ENCODE assay signal across 1 cellular context in the genomic region with DNA sequence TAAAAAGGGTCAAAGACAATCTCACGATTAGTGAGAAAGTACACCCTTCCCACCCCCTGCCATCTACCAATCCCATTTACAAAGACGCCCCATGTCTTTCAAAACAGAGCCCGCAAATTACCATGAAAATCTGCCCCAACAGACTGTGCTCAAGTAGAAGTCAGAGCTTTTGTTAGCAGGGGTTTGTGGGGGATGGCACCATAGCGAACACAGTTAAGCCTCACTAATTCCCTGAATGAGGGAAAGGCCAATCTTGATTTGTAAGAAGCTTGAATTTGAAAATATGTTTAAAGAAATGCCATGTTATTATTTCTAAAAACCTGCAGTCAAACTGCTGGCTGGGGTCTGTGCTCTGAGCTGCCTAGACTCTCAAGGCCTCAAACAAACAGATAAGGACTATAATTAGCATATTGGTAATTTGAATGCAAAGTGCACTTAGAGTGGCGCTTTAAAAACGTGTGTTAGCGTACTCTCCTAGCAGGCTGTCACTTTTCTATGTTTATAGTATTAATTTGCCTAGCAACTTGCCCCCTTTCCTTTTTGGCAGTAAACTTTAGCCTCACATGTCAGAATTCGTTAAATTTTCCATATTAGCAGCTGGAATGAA.
TF ChIP-seq lines count a peak whose summit lies in the region.

No MANE protein-coding gene starts in this region.

TF ChIP-seq in H1, 55 proteins besides CTCF, POLR2A, EP300 and RAD21:
- no peak for TF ChIP-seq SP4 (IDR thresholded peaks at IDR 0.05; ENCODE audit: low read length)
- no peak for TF ChIP-seq RFX5 (IDR thresholded peaks at IDR 0.05; ENCODE audit: borderline replicate concordance, low read depth, low read length)
- no peak for TF ChIP-seq SAP30 (IDR thresholded peaks at IDR 0.05; ENCODE audit: insufficient read depth, insufficient replicate concordance, low read length)
- TF ChIP-seq KDM5A (IDR thresholded peaks at IDR 0.05; ENCODE audit: low read length), result no peak
- TF ChIP-seq, protein P1, sequence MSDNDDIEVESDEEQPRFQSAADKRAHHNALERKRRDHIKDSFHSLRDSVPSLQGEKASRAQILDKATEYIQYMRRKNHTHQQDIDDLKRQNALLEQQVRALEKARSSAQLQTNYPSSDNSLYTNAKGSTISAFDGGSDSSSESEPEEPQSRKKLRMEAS (IDR thresholded peaks at IDR 0.05), result no peak
- TF ChIP-seq JUN (IDR thresholded peaks at IDR 0.05; ENCODE audit: low read depth, low read length), result no peak
- TF ChIP-seq TAF7 (optimal IDR thresholded peaks at IDR 0.05; ENCODE audit: borderline replicate concordance, low read depth, low read length), result no peak
- TF ChIP-seq CEBPB (IDR thresholded peaks at IDR 0.05; ENCODE audit: low read depth, low read length), result no peak
- no peak for TF ChIP-seq ZNF274 (IDR thresholded peaks at IDR 0.05; ENCODE audit: borderline replicate concordance, extremely low read depth, low read length)
- no peak for TF ChIP-seq TEAD4 (IDR thresholded peaks at IDR 0.05; ENCODE audit: low read depth, low read length)
- no peak for TF ChIP-seq RNF2 (IDR thresholded peaks at IDR 0.05; ENCODE audit: borderline replicate concordance, low read depth, low read length, missing control alignments, poor library complexity, severe bottlenecking)
- TF ChIP-seq, protein P2, sequence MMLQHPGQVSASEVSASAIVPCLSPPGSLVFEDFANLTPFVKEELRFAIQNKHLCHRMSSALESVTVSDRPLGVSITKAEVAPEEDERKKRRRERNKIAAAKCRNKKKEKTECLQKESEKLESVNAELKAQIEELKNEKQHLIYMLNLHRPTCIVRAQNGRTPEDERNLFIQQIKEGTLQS (IDR thresholded peaks at IDR 0.05; ENCODE audit: insufficient read depth, low read depth, low read length), result no peak
- 0 out of 2 replicates have a peak, but pooled peaks have one; percentile 10 for TF ChIP-seq SP1 (IDR thresholded peaks at IDR 0.05; ENCODE audit: low read depth, low read length)
- no peak for TF ChIP-seq TAF1 (IDR thresholded peaks at IDR 0.05; ENCODE audit: low read depth, low read length)
- TF ChIP-seq BCL11A (IDR thresholded peaks at IDR 0.05; ENCODE audit: low read depth in 2 of 2, low read length in 2 of 2), result no peak
- TF ChIP-seq RXRA (IDR thresholded peaks at IDR 0.05; ENCODE audit: insufficient read depth, low read depth, low read length), result no peak
- TF ChIP-seq KDM4A (IDR thresholded peaks at IDR 0.05; ENCODE audit: low read depth, low read length, severe bottlenecking), result no peak
- TF ChIP-seq, protein P3, sequence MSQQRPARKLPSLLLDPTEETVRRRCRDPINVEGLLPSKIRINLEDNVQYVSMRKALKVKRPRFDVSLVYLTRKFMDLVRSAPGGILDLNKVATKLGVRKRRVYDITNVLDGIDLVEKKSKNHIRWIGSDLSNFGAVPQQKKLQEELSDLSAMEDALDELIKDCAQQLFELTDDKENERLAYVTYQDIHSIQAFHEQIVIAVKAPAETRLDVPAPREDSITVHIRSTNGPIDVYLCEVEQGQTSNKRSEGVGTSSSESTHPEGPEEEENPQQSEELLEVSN (IDR thresholded peaks at IDR 0.05), result no peak
- 0 out of 4 replicates have a peak, but pooled peaks of 1 of the 2 experiments have one; percentile 32 for TF ChIP-seq HDAC2 (IDR thresholded peaks at IDR 0.05; ENCODE audit: borderline replicate concordance in 1 of 2, low read depth in 2 of 2, low read length in 2 of 2)
- no peak for TF ChIP-seq SIX5 (IDR thresholded peaks at IDR 0.05; ENCODE audit: low read depth, low read length)
- TF ChIP-seq ASH2L (IDR thresholded peaks at IDR 0.05; ENCODE audit: low read length), result peak; percentile 45
- no peak for TF ChIP-seq SP2 (IDR thresholded peaks at IDR 0.05; ENCODE audit: low read length)
- no peak for TF ChIP-seq CREB1 (IDR thresholded peaks at IDR 0.05)
- TF ChIP-seq EZH2 (IDR thresholded peaks at IDR 0.05; ENCODE audit: low read depth, low read length, severe bottlenecking), result no peak
- no peak for TF ChIP-seq NRF1 (IDR thresholded peaks at IDR 0.05; ENCODE audit: low read depth, low read length)
- TF ChIP-seq EGR1 (IDR thresholded peaks at IDR 0.05; ENCODE audit: borderline replicate concordance, low read depth, low read length), result no peak
- TF ChIP-seq BRCA1 (IDR thresholded peaks at IDR 0.05; ENCODE audit: low read depth, low read length), result no peak
- TF ChIP-seq HDAC6 (IDR thresholded peaks at IDR 0.05; ENCODE audit: low read depth, low read length), result no peak
- peak; percentile 9 for TF ChIP-seq NANOG (IDR thresholded peaks at IDR 0.05; ENCODE audit: insufficient read depth, low read depth, low read length, poor library complexity, severe bottlenecking)
- no peak for TF ChIP-seq PHF8 (conservative IDR thresholded peaks at IDR 0.05; ENCODE audit: low read depth, low read length)
- TF ChIP-seq CBX8 (IDR thresholded peaks at IDR 0.05; ENCODE audit: borderline replicate concordance, low read depth, low read length), result no peak
- TF ChIP-seq POLR2AphosphoS5 (IDR thresholded peaks at IDR 0.05; ENCODE audit: low read depth, low read length), result no peak
